Comparison of ENCODE assay signal across 10 cellular contexts in the genomic region with DNA sequence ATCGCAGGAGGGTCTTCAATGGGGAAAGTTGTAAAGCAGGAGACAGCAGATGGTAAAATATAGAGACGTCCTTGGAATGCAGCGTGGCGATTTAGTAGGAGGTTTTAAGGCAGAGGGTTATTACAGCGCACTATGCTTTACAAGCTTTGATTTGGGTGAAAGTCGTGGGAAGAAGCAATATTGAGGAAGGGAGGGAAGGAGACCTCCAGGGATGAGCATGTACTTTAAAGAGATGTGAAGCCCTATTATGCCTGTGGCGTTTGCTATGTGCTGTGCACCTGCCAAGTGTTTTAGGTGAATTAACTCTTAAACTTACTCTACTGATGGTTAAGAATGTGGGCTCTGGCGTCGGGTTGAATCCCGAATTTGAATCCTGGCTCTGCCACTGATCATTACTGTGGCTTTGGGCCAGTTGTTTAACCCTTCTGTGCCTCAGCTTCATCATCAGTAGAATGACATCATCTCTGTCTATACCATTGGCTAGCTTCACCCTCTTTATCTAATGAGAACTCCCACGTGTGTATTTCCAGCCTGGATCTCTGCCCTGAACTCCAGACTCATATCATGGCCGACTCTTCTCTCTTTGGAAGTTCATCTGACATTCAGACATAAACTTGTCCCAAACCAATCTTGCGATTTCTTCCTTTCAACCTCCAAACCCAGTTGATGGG. TPM values are rescaled to one million over a fixed set of nuclear protein-coding genes. Genes with fewer than 3 reads are reported as not detected.
DNase-seq lines count a peak whose midpoint lies in the region; ATAC-seq and TF ChIP-seq lines count a peak whose summit lies in the region.
"Had no signal": no experiment of that assay in that cellular context is flagged by ENCODE, and none has a peak within 500 bp of the region (broad histone marks: within the 10 kb centered on the region; RNA-seq: fewer than 3 reads in every experiment).

No MANE protein-coding gene starts in this region.

- intact Hi-C loops in HCT116 (cut with micrococcal nuclease), result no loop called here
- intact Hi-C loops in activated CD4-positive, alpha-beta memory T cell treated with anti-CD3 and anti-CD28 coated beads for 36 hours (cut with micrococcal nuclease), result loop anchor here (1.0 to 2.0 kb wide), 6 partner anchors 20 to 351 kb away; a partner anchor contains a TSS
- intact Hi-C loops in natural killer cell (cut with micrococcal nuclease), result no loop called here

- H3K36me3 ChIP-seq in HCT116 (ENCODE audit: control insufficient read depth in 1 of 2, insufficient read depth in 2 of 2, low read length in 2 of 2) (no peaks in the 10 kb centered on the region), iPS DF 6.9 (ENCODE audit: control insufficient read depth, insufficient read depth, low read length) (no peaks in the 10 kb centered on the region)

- TF ChIP-seq CTCF in HCT116 (IDR thresholded peaks at IDR 0.05 in 2 of 3, conservative IDR thresholded peaks at IDR 0.05 in 1 of 3; ENCODE audit: borderline replicate concordance in 1 of 3, insufficient read depth in 1 of 3, low read depth in 2 of 3, low read length in 2 of 3) (no peak), VCaP (conservative IDR thresholded peaks at IDR 0.05) (no peak), natural killer cell (IDR thresholded peaks at IDR 0.05) (no peak)

- no peak for DNase-seq in HCT116 (ENCODE audit: low read depth, low spot score)
- DNase-seq in iPS DF 6.9 (ENCODE audit: low read depth, low spot score), result no peak
- DNase-seq in substantia nigra (lab: John Stamatoyannopoulos, UW), result peak in 1 of 49 donors; percentile 62
- DNase-seq in NCI-H526 (lab: John Stamatoyannopoulos, UW), result no peak
- no peak for DNase-seq in activated CD4-positive, alpha-beta memory T cell treated with anti-CD3 and anti-CD28 coated beads for 36 hours
- no peak for DNase-seq in DMS79 treated with DMSO at 0.1 percent for 48 hours (lab: John Stamatoyannopoulos, UW)
- no peak for DNase-seq in natural killer cell

- H3K36me3 Mint-ChIP-seq in activated CD4-positive, alpha-beta memory T cell treated with anti-CD3 and anti-CD28 coated beads for 36 hours, result peaks cover 6% of the 10 kb centered on the region
- no peaks in the 10 kb centered on the region for H3K36me3 Mint-ChIP-seq in natural killer cell

- no peaks in the 10 kb centered on the region for H3K9me2 ChIP-seq in HCT116 (ENCODE audit: insufficient read depth)

- H3K4me1 Mint-ChIP-seq in activated CD4-positive, alpha-beta memory T cell treated with anti-CD3 and anti-CD28 coated beads for 36 hours (ENCODE audit: low read depth), result peaks cover 24% of the 10 kb centered on the region
- peaks cover 24% of the 10 kb centered on the region in 2 donors for H3K4me1 Mint-ChIP-seq in natural killer cell

- H2AFZ ChIP-seq in HCT116 (ENCODE audit: low read depth, low read length, poor library complexity, severe bottlenecking), result no peak overlapping the region

- H3K79me2 ChIP-seq in HCT116 (ENCODE audit: insufficient read depth, low read length), result peaks cover 16% of the 10 kb centered on the region; the same call in 1 of the 2 replicates

- H3K9ac ChIP-seq in HCT116 (ENCODE audit: low read length), result peak overlapping the region; percentile 88

- peak overlapping the region; percentile 92 for H3K4me2 ChIP-seq in HCT116 (ENCODE audit: low read length)

- H3K4me3 ChIP-seq in HCT116 (replicated peaks in 1 of 2; ENCODE audit: low read depth in 1 of 2, low read length in 2 of 2) (peak overlapping the region; percentile 92 to 99), iPS DF 6.9 (ENCODE audit: low read length) (peak overlapping the region; percentile 90)

- POLR2A ChIA-PET in HCT116 (lab: Charles Lee), result interaction anchor here (0.8 to 1.4 kb wide), 7 partner anchors 10 to 179 kb away, joined by 3 to 6 read pairs (median 5); a partner anchor contains a TSS
- POLR2A ChIA-PET in activated CD4-positive, alpha-beta memory T cell treated with anti-CD3 and anti-CD28 coated beads for 36 hours (lab: Charles Lee), result interaction anchor here (0.6 kb wide), 1 partner anchor 93 kb away, joined by 3 read pairs; no protein-coding TSS in a partner anchor

- BruUV-seq in HCT116 (replicated peaks; lab: Mats Ljungman, UMichigan), result TSS peak; percentile 84

- H3K9me3 Mint-ChIP-seq in activated CD4-positive, alpha-beta memory T cell treated with anti-CD3 and anti-CD28 coated beads for 36 hours, result no peaks in the 10 kb centered on the region
- H3K9me3 Mint-ChIP-seq in natural killer cell, result no peaks in the 10 kb centered on the region
- H3K9me3 Mint-ChIP-seq: T-helper 1 cell treated with Interleukin-12 subunit alpha and Interleukin-12 subunit beta and Interleukin-4 antibody, amounts not matched to agents 30 μg/mL and 1 μg/mL, for 36 hours had no signal

- peaks cover 7 to 11% of the 10 kb centered on the region in 2 experiments; a peak in 3 of 4 replicates for H3K4me1 ChIP-seq in HCT116 (ENCODE audit: control insufficient read depth in 1 of 2, insufficient read depth in 2 of 2, low read length in 2 of 2)
- peaks cover 4% of the 10 kb centered on the region; the same call in 1 of the 2 replicates for H3K4me1 ChIP-seq in iPS DF 6.9 (ENCODE audit: control insufficient read depth, insufficient read depth, low read length)

- H3K27ac Mint-ChIP-seq in activated CD4-positive, alpha-beta memory T cell treated with anti-CD3 and anti-CD28 coated beads for 36 hours, result no peak overlapping the region
- H3K27ac Mint-ChIP-seq in natural killer cell, result no peak overlapping the region
- H3K27ac Mint-ChIP-seq: T-helper 1 cell treated with Interleukin-12 subunit alpha and Interleukin-12 subunit beta and Interleukin-4 antibody, amounts not matched to agents 30 μg/mL and 1 μg/mL, for 36 hours had no signal

- WGBS in iPS DF 6.9 (ENCODE audit: insufficient coverage, insufficient read length), result no CpG with 5 or more reads among the region's 13 CpGs

- RAD21 ChIA-PET in HCT116 (lab: Charles Lee; ENCODE audit: low non-redundant PET in 1 of 2, low total read pairs in 2 of 2, uncharacterized antibody in 2 of 2, unreplicated experiment in 2 of 2), result interaction anchor here in 1 of 2 experiments (1.5 kb wide), 1 partner anchor 93 kb away, joined by 4 read pairs; a partner anchor contains a TSS

- TF ChIP-seq POLR2A in HCT116 (IDR thresholded peaks at IDR 0.05; ENCODE audit: borderline replicate concordance, extremely low read depth, insufficient read depth, insufficient read length), result no peak

- H3K27me3 ChIP-seq in HCT116 (ENCODE audit: insufficient read depth, low read length) (no peaks in the 10 kb centered on the region), iPS DF 6.9 (ENCODE audit: control insufficient read depth, insufficient read depth, low read length) (no peaks in the 10 kb centered on the region)

- no peak for ATAC-seq in HCT116
- ATAC-seq in natural killer cell, result no peak

- no peak overlapping the region for H3K4me3 Mint-ChIP-seq in activated CD4-positive, alpha-beta memory T cell treated with anti-CD3 and anti-CD28 coated beads for 36 hours
- H3K4me3 Mint-ChIP-seq in natural killer cell, result no peak overlapping the region
- H3K4me3 Mint-ChIP-seq: T-helper 1 cell treated with Interleukin-12 subunit alpha and Interleukin-12 subunit beta and Interleukin-4 antibody, amounts not matched to agents 30 μg/mL and 1 μg/mL, for 36 hours had no signal

- CTCF ChIA-PET in HCT116 (lab: Charles Lee), result interaction anchor here (0.8 to 2.5 kb wide), 6 partner anchors 10 to 83 kb away, joined by 3 to 8 read pairs (median 4); no protein-coding TSS in a partner anchor
- CTCF ChIA-PET in activated CD4-positive, alpha-beta memory T cell treated with anti-CD3 and anti-CD28 coated beads for 36 hours (lab: Charles Lee), result interaction anchor here (1.1 to 2.6 kb wide), 11 partner anchors 10 to 269 kb away, joined by 3 to 11 read pairs (median 5); a partner anchor contains a TSS

- TF ChIP-seq RAD21 in HCT116 (IDR thresholded peaks at IDR 0.05; ENCODE audit: low read depth), result no peak

- no peaks in the 10 kb centered on the region for H3K9me3 ChIP-seq in HCT116 (ENCODE audit: control insufficient read depth in 1 of 2, insufficient read depth in 1 of 2, low read depth in 1 of 2, low read length in 2 of 2)
- H3K9me3 ChIP-seq in iPS DF 6.9 (ENCODE audit: control insufficient read depth, insufficient read depth, low read length), result no peaks in the 10 kb centered on the region

- no peaks in the 10 kb centered on the region for H4K20me1 ChIP-seq in HCT116 (ENCODE audit: insufficient read depth)

- H3K27ac ChIP-seq in HCT116 (ENCODE audit: low read depth, low read length) (peak overlapping the region; percentile 53), VCaP (peak overlapping the region; percentile 64; the same call in 1 of the 2 replicates), iPS DF 6.9 (ENCODE audit: low read length) (no peak overlapping the region), substantia nigra (ENCODE audit: low read depth, low read length, poor library complexity, severe bottlenecking) (peak overlapping the region; percentile 69)

- H3K27me3 Mint-ChIP-seq in activated CD4-positive, alpha-beta memory T cell treated with anti-CD3 and anti-CD28 coated beads for 36 hours, result peaks cover 3% of the 10 kb centered on the region
- H3K27me3 Mint-ChIP-seq in natural killer cell (ENCODE audit: low read depth in 2 of 2), result peaks cover 11 to 23% of the 10 kb centered on the region in 2 donors

TF ChIP-seq in HCT116, 20 proteins besides CTCF, POLR2A, EP300 and RAD21:
- TF ChIP-seq YY1 (IDR thresholded peaks at IDR 0.05; ENCODE audit: extremely low read depth, insufficient replicate concordance, low read depth, low read length), result no peak
- no peak for TF ChIP-seq SRF (IDR thresholded peaks at IDR 0.05; ENCODE audit: low read depth)

RNA-seq across cellular contexts. Expression of a gene that starts 0.6 kb away (rescaled TPM):
- total RNA-seq in HCT116 (2021; ENCODE audit: unreplicated experiment) (12.2 TPM), natural killer cell (10 to 100 TPM; 10.6 to 16.9 (median 14.6) TPM)
- 4.1 and 5.6 TPM in 2 replicates for polyA plus RNA-seq in HCT116 (2012)
- total RNA-seq in activated CD4-positive, alpha-beta memory T cell treated with anti-CD3 and anti-CD28 coated beads for 36 hours, result 10 to 100 TPM; 28.4 to 30.5 TPM

RNA-seq across cellular contexts. Expression of a gene that starts 22.2 kb away (rescaled TPM):
- total RNA-seq in HCT116 (2021; ENCODE audit: unreplicated experiment) (2.5 TPM), natural killer cell (not detected)
- polyA plus RNA-seq in HCT116 (2012), result 1.2 and 1.5 TPM in 2 replicates
- total RNA-seq in activated CD4-positive, alpha-beta memory T cell treated with anti-CD3 and anti-CD28 coated beads for 36 hours, result not detected

RNA-seq across cellular contexts. Expression of a gene that starts 27.0 kb away (rescaled TPM):
- not detected for total RNA-seq in HCT116 (2021; ENCODE audit: unreplicated experiment)
- polyA plus RNA-seq in HCT116 (2012), result not detected in 2 replicates
- total RNA-seq in activated CD4-positive, alpha-beta memory T cell treated with anti-CD3 and anti-CD28 coated beads for 36 hours, result not detected
- under 1 TPM in 1 of 3 donors, not detected in 2; 0.55 TPM for total RNA-seq in natural killer cell
- total RNA-seq: H4 had no signal

RNA-seq across cellular contexts. Expression of a gene that starts 45.0 kb away (rescaled TPM):
- total RNA-seq in HCT116 (2021; ENCODE audit: unreplicated experiment) (not detected), natural killer cell (not detected)
- not detected in 2 replicates for polyA plus RNA-seq in HCT116 (2012)
- not detected for total RNA-seq in activated CD4-positive, alpha-beta memory T cell treated with anti-CD3 and anti-CD28 coated beads for 36 hours
- total RNA-seq: H4 had no signal
